Comparison of ENCODE assay signal across 8 cellular contexts in genomic region chr3:105353485-105354161, GRCh38. TPM values are rescaled to one million over a fixed set of nuclear protein-coding genes. Genes with fewer than 3 reads are reported as not detected.
DNase-seq lines count a peak whose midpoint lies in the region; ATAC-seq and TF ChIP-seq lines count a peak whose summit lies in the region.

No MANE protein-coding gene starts in this region.

- no peak overlapping the region for H3K9ac ChIP-seq in duodenal mucosa (ENCODE audit: low read depth in 1 of 2, low read length in 2 of 2)

- H3K9me3 Mint-ChIP-seq in naive B cell, result peaks cover 0 to 2% (median 0%) of the 10 kb centered on the region in 7 donors

- H3K4me1 Mint-ChIP-seq in naive B cell, result peaks cover 11 to 14% (median 13%) of the 10 kb centered on the region in 3 donors

- H3K4me3 ChIP-seq in GM06990 (replicated peaks; ENCODE audit: low read depth, low read length), result peak overlapping the region; percentile 52
- H3K4me3 ChIP-seq in duodenal mucosa (ENCODE audit: low read depth in 1 of 2, low read length in 2 of 2), result peak overlapping the region; percentile 46 to 48

- H3K9me3 ChIP-seq in duodenal mucosa (ENCODE audit: control insufficient read depth in 1 of 2, low read length in 2 of 2), result no peaks in the 10 kb centered on the region

- no peak overlapping the region for H3K27ac ChIP-seq in duodenal mucosa (ENCODE audit: low read depth, low read length)

- H3K4me1 ChIP-seq in duodenal mucosa (ENCODE audit: control insufficient read depth in 1 of 2, insufficient read depth in 2 of 2, low read length in 2 of 2), result no peaks in the 10 kb centered on the region

- H3K4me3 Mint-ChIP-seq in naive B cell, result peak overlapping the region; percentile 19 to 89 (median 74)

- DNase-seq in GM06990 (ENCODE audit: extremely low read depth, insufficient read length), result no peak
- no peak for DNase-seq in naive B cell
- no peak for DNase-seq in DMS153 treated with DMSO at 0.1 percent for 48 hours (lab: John Stamatoyannopoulos, UW; ENCODE audit: unreplicated experiment)
- DNase-seq in stimulated activated CD8-positive, alpha-beta memory T cell treated with anti-CD3 and anti-CD28 coated beads, Interleukin-4, amount 100 ng/mL, for 48 hours, result no peak
- DNase-seq in NCI-H1092 (lab: John Stamatoyannopoulos, UW), result no peak

- peak overlapping the region in 1 of 6 donors; percentile 21 for H3K27ac Mint-ChIP-seq in naive B cell

- H3K27me3 ChIP-seq in GM06990 (replicated peaks; ENCODE audit: control insufficient read depth, insufficient read depth, low read length) (no peaks in the 10 kb centered on the region), duodenal mucosa (ENCODE audit: control insufficient read depth in 1 of 2, insufficient read depth in 2 of 2, low read length in 2 of 2) (peaks cover 12 to 35% of the 10 kb centered on the region in 2 donors)

- H3K36me3 ChIP-seq in GM06990 (ENCODE audit: control insufficient read depth, insufficient read depth, low read length) (no peaks in the 10 kb centered on the region), duodenal mucosa (ENCODE audit: control insufficient read depth in 1 of 2, insufficient read depth in 2 of 2, low read length in 2 of 2) (no peaks in the 10 kb centered on the region)

- ATAC-seq in HG03354 (IDR thresholded peaks at IDR 0.05; ENCODE audit: poor library complexity, severe bottlenecking, unreplicated experiment) (peak; percentile 72), naive B cell (ENCODE audit: low read depth in 2 of 2) (peak in 1 of 2 donors; percentile 25), GM21526 (IDR thresholded peaks at IDR 0.05; ENCODE audit: low FRiP score, unreplicated experiment) (no peak)

- no peak for TF ChIP-seq CTCF in GM06990 (IDR thresholded peaks at IDR 0.05; ENCODE audit: insufficient read depth, low read length, poor library complexity, severe bottlenecking)

- H3K27me3 Mint-ChIP-seq in naive B cell, result peaks cover 40 to 53% (median 51%) of the 10 kb centered on the region in 3 donors

- H3K36me3 Mint-ChIP-seq in naive B cell, result peaks cover 0 to 10% of the 10 kb centered on the region in 2 donors

RNA-seq across cellular contexts. Expression of gene ALCAM, which starts 13.1 kb away (rescaled TPM):
- polyA plus RNA-seq in naive B cell (ENCODE audit: low read depth in 6 of 6), result 10 to 100 TPM; 14.1 to 22.5 (median 18.1) TPM
